ENCODE assay signal across 1 cellular context in the genomic region with DNA sequence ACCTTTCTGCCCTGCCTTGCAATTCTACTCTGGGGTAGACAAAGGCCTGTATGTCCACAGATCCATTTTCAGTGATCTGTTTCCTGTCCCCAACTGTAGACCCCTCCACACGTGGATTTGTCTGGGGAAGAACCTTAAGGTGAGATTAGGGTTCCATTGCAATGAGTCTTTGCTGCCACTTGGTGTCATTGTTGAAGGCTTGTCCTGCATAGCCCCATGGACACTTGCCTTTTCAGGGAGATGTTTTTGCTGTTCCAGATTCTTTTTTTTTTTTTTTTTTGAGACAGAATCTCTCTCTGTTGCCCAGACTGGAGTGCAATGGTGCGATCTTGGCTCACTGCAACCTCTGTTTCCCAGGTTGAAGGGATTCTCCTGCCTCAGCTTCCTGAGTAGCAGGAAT.
TF ChIP-seq lines count a peak whose summit lies in the region.

No MANE protein-coding gene starts in this region.

TF ChIP-seq in H1, 55 proteins besides CTCF, POLR2A, EP300 and RAD21:
- no peak for TF ChIP-seq NANOG (IDR thresholded peaks at IDR 0.05; ENCODE audit: insufficient read depth, low read depth, low read length, poor library complexity, severe bottlenecking)
- no peak for TF ChIP-seq GTF2F1 (IDR thresholded peaks at IDR 0.05; ENCODE audit: borderline replicate concordance, low read depth, low read length)
- no peak for TF ChIP-seq FOSL1 (IDR thresholded peaks at IDR 0.05; ENCODE audit: insufficient read depth, low read depth, low read length)
- no peak for TF ChIP-seq KDM5A (IDR thresholded peaks at IDR 0.05; ENCODE audit: low read length)
- TF ChIP-seq JUND (IDR thresholded peaks at IDR 0.05; ENCODE audit: low read length): no peak
- TF ChIP-seq BCL11A (IDR thresholded peaks at IDR 0.05; ENCODE audit: low read depth in 2 of 2, low read length in 2 of 2): no peak
- no peak for TF ChIP-seq CREB1 (IDR thresholded peaks at IDR 0.05)
- TF ChIP-seq KDM4A (IDR thresholded peaks at IDR 0.05; ENCODE audit: low read depth, low read length, severe bottlenecking): no peak
- TF ChIP-seq TAF7 (optimal IDR thresholded peaks at IDR 0.05; ENCODE audit: borderline replicate concordance, low read depth, low read length): no peak
